Comparison of ENCODE assay signal across 11 cellular contexts in genomic region chr3:187889601-187890404, GRCh38.
DNase-seq lines count a peak whose midpoint lies in the region; ATAC-seq and TF ChIP-seq lines count a peak whose summit lies in the region.
"Had no signal": no experiment of that assay in that cellular context is flagged by ENCODE, and none has a peak within 500 bp of the region (broad histone marks: within the 10 kb centered on the region; RNA-seq: fewer than 3 reads in every experiment).

No MANE protein-coding gene starts in this region.

- H3K4me3 ChIP-seq in HUES6 (ENCODE audit: low read depth, low read length) (peak overlapping the region; percentile 49), left lung (no peak overlapping the region), esophagus squamous epithelium (no peak overlapping the region)

- H3K27ac Mint-ChIP-seq in activated T-helper 1 cell treated with anti-CD3 and anti-CD28 coated beads, Interleukin-12 subunit alpha, Interleukin-12 subunit beta, Interleukin-2, Interleukin-4 antibody, amounts not matched to agents 30 ng/mL and 10 ng/mL and 1 ng/mL, durations not matched to agents 14 hours and 24 hours and 36 hours, result peak overlapping the region; percentile 57

- H3K4me1 Mint-ChIP-seq in activated T-helper 1 cell treated with anti-CD3 and anti-CD28 coated beads, Interleukin-12 subunit alpha, Interleukin-12 subunit beta, Interleukin-2, Interleukin-4 antibody, amounts not matched to agents 30 ng/mL and 10 ng/mL and 1 ng/mL, durations not matched to agents 14 hours and 24 hours and 36 hours (ENCODE audit: low read depth), result peaks cover 15% of the 10 kb centered on the region

- H3K27ac ChIP-seq in HUES6 (ENCODE audit: low read depth, low read length) (no peak overlapping the region), left lung (peak overlapping the region in 1 of 2 donors; percentile 45), esophagus squamous epithelium (peak overlapping the region in 2 of 4 donors; percentile 26 to 42)

- TF ChIP-seq CTCF in left lung (IDR thresholded peaks at IDR 0.05) (no peak), esophagus squamous epithelium (IDR thresholded peaks at IDR 0.05) (no peak)

- no peak overlapping the region for H3K4me3 Mint-ChIP-seq in activated T-helper 1 cell treated with anti-CD3 and anti-CD28 coated beads, Interleukin-12 subunit alpha, Interleukin-12 subunit beta, Interleukin-2, Interleukin-4 antibody, amounts not matched to agents 30 ng/mL and 10 ng/mL and 1 ng/mL, durations not matched to agents 14 hours and 24 hours and 36 hours

- H3K9me3 ChIP-seq in HUES6 (ENCODE audit: control insufficient read depth, insufficient read depth, low read depth, low read length) (peaks cover 6% of the 10 kb centered on the region), left lung (no peaks in the 10 kb centered on the region), esophagus squamous epithelium (no peaks in the 10 kb centered on the region)

- peak overlapping the region; percentile 77 for H3K9ac ChIP-seq in HUES6 (ENCODE audit: low read length)

- peaks cover 4% of the 10 kb centered on the region for H3K36me3 ChIP-seq in HUES6 (ENCODE audit: control insufficient read depth, insufficient read depth, low read length)
- no peaks in the 10 kb centered on the region for H3K36me3 ChIP-seq in left lung
- no peaks in the 10 kb centered on the region for H3K36me3 ChIP-seq in esophagus squamous epithelium

- peaks cover 12% of the 10 kb centered on the region for H3K9me3 Mint-ChIP-seq in activated T-helper 1 cell treated with anti-CD3 and anti-CD28 coated beads, Interleukin-12 subunit alpha, Interleukin-12 subunit beta, Interleukin-2, Interleukin-4 antibody, amounts not matched to agents 30 ng/mL and 10 ng/mL and 1 ng/mL, durations not matched to agents 14 hours and 24 hours and 36 hours

- DNase-seq in AG20443 (ENCODE audit: low spot score) (peak; percentile 52), left lung (no peak), NCI-H2171 treated with DMSO at 0.1 percent for 48 hours (lab: John Stamatoyannopoulos, UW) (no peak), esophagus squamous epithelium (lab: John Stamatoyannopoulos, UW) (no peak)
- DNase-seq in activated T-helper 1 cell treated with anti-CD3 and anti-CD28 coated beads, Interleukin-12 subunit alpha, Interleukin-12 subunit beta, Interleukin-2, Interleukin-4 antibody, amounts not matched to agents 30 ng/mL and 10 ng/mL and 1 ng/mL, durations not matched to agents 14 hours and 24 hours and 36 hours (ENCODE audit: low spot score), result no peak
- DNase-seq in stimulated activated CD4-positive, alpha-beta T cell treated with anti-CD3 and anti-CD28 coated beads, Interleukin-4, amount 100 ng/mL, for 4 hours, result no peak
- no peak for DNase-seq in stimulated activated CD4-positive, alpha-beta T cell treated with anti-CD3 and anti-CD28 coated beads, Interleukin-15, amount 100 ng/mL, for 24 hours
- DNase-seq: activated T-cell treated with anti-CD3 and anti-CD28 coated beads, Interleukin-2, amount 50 U/mL, for 48 hours; stimulated activated CD4-positive, alpha-beta T cell treated with anti-CD3 and anti-CD28 coated beads, Interleukin-1b, Interleukin-23, amount 100 ng/mL, for 48 hours had no signal

- ATAC-seq in left lung, result peak; percentile 44

- H3K27me3 Mint-ChIP-seq in activated T-helper 1 cell treated with anti-CD3 and anti-CD28 coated beads, Interleukin-12 subunit alpha, Interleukin-12 subunit beta, Interleukin-2, Interleukin-4 antibody, amounts not matched to agents 30 ng/mL and 10 ng/mL and 1 ng/mL, durations not matched to agents 14 hours and 24 hours and 36 hours (ENCODE audit: insufficient read depth), result no peaks in the 10 kb centered on the region

- 84 to 89% methylated on average over 15 to 16 of the region's 20 CpGs for WGBS in esophagus squamous epithelium, 2 donors

- intact Hi-C loops in activated T-helper 1 cell treated with anti-CD3 and anti-CD28 coated beads, Interleukin-12 subunit alpha, Interleukin-12 subunit beta, Interleukin-2, Interleukin-4 antibody, amounts not matched to agents 30 ng/mL and 10 ng/mL and 1 ng/mL, durations not matched to agents 14 hours and 24 hours and 36 hours (cut with micrococcal nuclease), result no loop called here
- intact Hi-C loops in left lung (cut with DNase I) (no loop called here), esophagus squamous epithelium (cut with DNase I) (no loop called here)

- no peak for TF ChIP-seq POLR2A in esophagus squamous epithelium (IDR thresholded peaks at IDR 0.05)

- no peaks in the 10 kb centered on the region for H3K27me3 ChIP-seq in HUES6 (ENCODE audit: control insufficient read depth, insufficient read depth, low read length)
- no peaks in the 10 kb centered on the region for H3K27me3 ChIP-seq in left lung
- H3K27me3 ChIP-seq in esophagus squamous epithelium, result no peaks in the 10 kb centered on the region

- H3K4me1 ChIP-seq in HUES6 (ENCODE audit: control insufficient read depth, insufficient read depth, low read length) (peaks cover 9% of the 10 kb centered on the region), left lung (peaks cover 0 to 14% of the 10 kb centered on the region in 2 donors), esophagus squamous epithelium (peaks cover 0 to 9% (median 0%) of the 10 kb centered on the region in 3 donors)

- H3K36me3 Mint-ChIP-seq in activated T-helper 1 cell treated with anti-CD3 and anti-CD28 coated beads, Interleukin-12 subunit alpha, Interleukin-12 subunit beta, Interleukin-2, Interleukin-4 antibody, amounts not matched to agents 30 ng/mL and 10 ng/mL and 1 ng/mL, durations not matched to agents 14 hours and 24 hours and 36 hours (ENCODE audit: low read depth), result no peaks in the 10 kb centered on the region
- H3K36me3 Mint-ChIP-seq: CD4-positive, CD25-positive, alpha-beta regulatory T cell had no signal
